In the genomic region with DNA sequence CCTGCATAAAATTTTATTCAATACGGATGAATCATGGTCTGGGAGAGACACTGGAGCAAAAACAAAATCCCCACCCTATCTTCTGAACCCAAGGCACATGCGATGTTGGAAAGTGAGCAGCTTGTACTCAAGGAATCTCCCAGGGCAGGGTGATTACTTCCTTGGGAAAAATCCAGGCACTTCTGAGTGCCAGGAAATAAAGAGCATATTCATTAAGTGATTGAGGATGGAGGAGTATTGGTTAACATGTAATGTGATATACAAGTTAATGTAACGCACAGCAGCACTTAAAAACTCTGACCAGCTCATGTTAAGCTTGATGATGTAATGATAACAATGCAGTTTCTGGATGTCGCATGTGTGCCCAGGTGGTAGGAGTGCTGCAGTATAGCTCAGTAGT, we compare ENCODE assay signal across 19 cellular contexts.
DNase-seq lines count a peak whose midpoint lies in the region; ATAC-seq and TF ChIP-seq lines count a peak whose summit lies in the region.
"Had no signal": no experiment of that assay in that cellular context is flagged by ENCODE, and none has a peak within 500 bp of the region (broad histone marks: within the 10 kb centered on the region; RNA-seq: fewer than 3 reads in every experiment).

No MANE protein-coding gene starts in this region.

- H3K9me2 ChIP-seq in GM23338 (ENCODE audit: insufficient read depth) = peaks cover 12% of the 10 kb centered on the region; the same call in 1 of the 2 replicates

- H3K36me3 ChIP-seq in HEK293 (ENCODE audit: control insufficient read depth in 2 of 2, insufficient read depth in 1 of 2, low read length in 2 of 2) (no peaks in the 10 kb centered on the region), GM23338 (ENCODE audit: insufficient read depth) (no peaks in the 10 kb centered on the region)
- H3K36me3 ChIP-seq: MG63, Peyer's patch had no signal

- no peaks in the 10 kb centered on the region for H3K36me3 Mint-ChIP-seq in GM23338 (ENCODE audit: low read depth)
- H3K36me3 Mint-ChIP-seq: CD8-positive, alpha-beta memory T cell had no signal

- no peak overlapping the region for H3K4me2 ChIP-seq in GM23338
- H3K4me2 ChIP-seq: KMS-11 had no signal

- H3K27ac Mint-ChIP-seq in GM23338 = no peak overlapping the region
- H3K27ac Mint-ChIP-seq: CD8-positive, alpha-beta memory T cell; T-helper 1 cell treated with Interleukin-12 subunit alpha and Interleukin-12 subunit beta and Interleukin-4 antibody, amounts not matched to agents 30 μg/mL and 1 μg/mL, for 36 hours had no signal

- no peaks in the 10 kb centered on the region for H3K27me3 ChIP-seq in GM23338 (ENCODE audit: insufficient read depth)
- H3K27me3 ChIP-seq: MG63, Peyer's patch had no signal

- ATAC-seq in GM23338 = no peak
- no peak for ATAC-seq in GM18907 (IDR thresholded peaks at IDR 0.05; ENCODE audit: unreplicated experiment)
- no peak for ATAC-seq in HG02973 (IDR thresholded peaks at IDR 0.05; ENCODE audit: unreplicated experiment)

- no peak overlapping the region for H2AFZ ChIP-seq in GM23338

- DNase-seq in DMS153 (lab: John Stamatoyannopoulos, UW) (peak; percentile 68), DMS153 treated with DMSO at 0.1 percent for 48 hours (lab: John Stamatoyannopoulos, UW; ENCODE audit: unreplicated experiment) (no peak), NCI-H446 (lab: John Stamatoyannopoulos, UW) (peak; percentile 56 to 85), fibroblast of gingiva (ENCODE audit: low read depth) (peak; percentile 19), GM23338 (ENCODE audit: low spot score) (no peak)
- DNase-seq: CD8-positive, alpha-beta memory T cell; DMS79 treated with DMSO at 0.1 percent for 48 hours; GOT3; MG63; NCI-H2081 treated with DMSO at 0.1 percent for 48 hours; NCI-H82; Peyer's patch; SHP77 had no signal

- H3K4me3 ChIP-seq in HEK293 (ENCODE audit: low read depth, low read length) = no peak overlapping the region
- H3K4me3 ChIP-seq in GM23338 = no peak overlapping the region
- H3K4me3 ChIP-seq: MG63, Peyer's patch had no signal

- H3K4me1 ChIP-seq in HEK293 (ENCODE audit: control insufficient read depth, insufficient read depth, low read length) = no peaks in the 10 kb centered on the region; the same call in 1 of the 2 replicates
- H3K4me1 ChIP-seq in GM23338 (ENCODE audit: insufficient read depth) = no peaks in the 10 kb centered on the region
- H3K4me1 ChIP-seq: Peyer's patch had no signal

- no peaks in the 10 kb centered on the region for H3K9me3 ChIP-seq in HEK293 (ENCODE audit: control insufficient read depth, insufficient read depth, low read depth, low read length)
- H3K9me3 ChIP-seq: MG63, Peyer's patch had no signal

- CTCF ChIA-PET in HEK293 (lab: Yijun Ruan, JAX) = interaction anchor here (0.6 to 1.3 kb wide), 2 partner anchors 11 to 109 kb away, joined by 3 to 4 read pairs; no protein-coding TSS in a partner anchor

- no peaks in the 10 kb centered on the region for H3F3A ChIP-seq in GM23338 (replicated peaks; ENCODE audit: low read depth)

- POLR2A ChIA-PET in HEK293 (lab: Yijun Ruan, JAX) = interaction anchor here (0.9 to 1.0 kb wide), 2 partner anchors 17 to 430 kb away, joined by 3 read pairs; no protein-coding TSS in a partner anchor

- H3K4me1 Mint-ChIP-seq in GM23338 = peaks cover 2% of the 10 kb centered on the region; the same call in 1 of the 3 replicates
- H3K4me1 Mint-ChIP-seq: CD8-positive, alpha-beta memory T cell had no signal

- H3K9me3 Mint-ChIP-seq in GM23338 = peaks cover 4% of the 10 kb centered on the region; the same call in 1 of the 3 replicates
- H3K9me3 Mint-ChIP-seq: T-helper 1 cell treated with Interleukin-12 subunit alpha and Interleukin-12 subunit beta and Interleukin-4 antibody, amounts not matched to agents 30 μg/mL and 1 μg/mL, for 36 hours had no signal

- TF ChIP-seq CTCF in HEK293 (tag by site-specific recombination; IDR thresholded peaks at IDR 0.05) (no peak), GM23338 (conservative IDR thresholded peaks at IDR 0.05; ENCODE audit: low read depth in 2 of 2) (no peak)

- no peaks in the 10 kb centered on the region for H4K20me1 ChIP-seq in GM23338 (replicated peaks; ENCODE audit: insufficient read depth)

- H3K27ac ChIP-seq in HEK293 (ENCODE audit: extremely low read depth, low read depth, low read length) = no peak overlapping the region
- H3K27ac ChIP-seq in GM23338 (ENCODE audit: low read depth) = no peak overlapping the region
- H3K27ac ChIP-seq: 22Rv1, KMS-11, Peyer's patch had no signal

- peaks cover 2% of the 10 kb centered on the region for H3K27me3 Mint-ChIP-seq in GM23338 (ENCODE audit: insufficient read depth, low read depth, poor library complexity)

- no peaks in the 10 kb centered on the region for H3K79me2 ChIP-seq in GM23338 (replicated peaks; ENCODE audit: insufficient read depth)

- no peak overlapping the region for H3K4me3 Mint-ChIP-seq in GM23338
- H3K4me3 Mint-ChIP-seq: CD8-positive, alpha-beta memory T cell; T-helper 1 cell treated with Interleukin-12 subunit alpha and Interleukin-12 subunit beta and Interleukin-4 antibody, amounts not matched to agents 30 μg/mL and 1 μg/mL, for 36 hours had no signal

TF ChIP-seq in HEK293, 187 proteins besides CTCF, POLR2A, EP300 and RAD21 (continues in another document):
- TF ChIP-seq ZBTB17 (tag by site-specific recombination; IDR thresholded peaks at IDR 0.05) (peak; percentile 19; the same call in 1 of the 2 replicates), FEZF1 (tag by site-specific recombination; IDR thresholded peaks at IDR 0.05) (peak; percentile 88), SP2 (tag by site-specific recombination; IDR thresholded peaks at IDR 0.05) (no peak), MYNN (tag by site-specific recombination; IDR thresholded peaks at IDR 0.05; ENCODE audit: borderline replicate concordance) (no peak), ZNF391 (tag by site-specific recombination; IDR thresholded peaks at IDR 0.05; ENCODE audit: borderline replicate concordance, low read depth) (0 out of 2 replicates have a peak, but pooled peaks have one; percentile 23), ZNF596 (tag by site-specific recombination; IDR thresholded peaks at IDR 0.05) (no peak), ZNF214 (tag by site-specific recombination; IDR thresholded peaks at IDR 0.05; ENCODE audit: borderline replicate concordance) (no peak), ZNF175 (tag by site-specific recombination; IDR thresholded peaks at IDR 0.05) (no peak), TRIM28 (IDR thresholded peaks at IDR 0.05; ENCODE audit: borderline replicate concordance, low read length) (peak; percentile 46; the same call in 1 of the 2 replicates), ZSCAN23 (tag by site-specific recombination; IDR thresholded peaks at IDR 0.05) (peak; percentile 23; the same call in 1 of the 2 replicates), ZNF76 (tag by site-specific recombination; IDR thresholded peaks at IDR 0.05; ENCODE audit: borderline replicate concordance, low read depth) (no peak), KLF10 (tag by site-specific recombination; IDR thresholded peaks at IDR 0.05) (no peak; the same call in 1 of the 2 replicates), KLF7 (tag by site-specific recombination; IDR thresholded peaks at IDR 0.05; ENCODE audit: borderline replicate concordance) (no peak), ZNF473 (tag by site-specific recombination; IDR thresholded peaks at IDR 0.05) (no peak), ZBTB8A (tag by site-specific recombination; IDR thresholded peaks at IDR 0.05) (no peak), ZNF184 (tag by site-specific recombination; IDR thresholded peaks at IDR 0.05) (0 out of 2 replicates have a peak, but pooled peaks have one; percentile 7), ZNF335 (tag by site-specific recombination; conservative IDR thresholded peaks at IDR 0.05) (peak; percentile 16), OSR2 (tag by site-specific recombination; IDR thresholded peaks at IDR 0.05) (peak; percentile 90), YY2 (tag by site-specific recombination; IDR thresholded peaks at IDR 0.05) (no peak), WT1 (tag by site-specific recombination; IDR thresholded peaks at IDR 0.05) (peak; percentile 71)

TF ChIP-seq in GM23338, 12 proteins besides CTCF, POLR2A, EP300 and RAD21 (continues in another document):
- TF ChIP-seq, protein P1, sequence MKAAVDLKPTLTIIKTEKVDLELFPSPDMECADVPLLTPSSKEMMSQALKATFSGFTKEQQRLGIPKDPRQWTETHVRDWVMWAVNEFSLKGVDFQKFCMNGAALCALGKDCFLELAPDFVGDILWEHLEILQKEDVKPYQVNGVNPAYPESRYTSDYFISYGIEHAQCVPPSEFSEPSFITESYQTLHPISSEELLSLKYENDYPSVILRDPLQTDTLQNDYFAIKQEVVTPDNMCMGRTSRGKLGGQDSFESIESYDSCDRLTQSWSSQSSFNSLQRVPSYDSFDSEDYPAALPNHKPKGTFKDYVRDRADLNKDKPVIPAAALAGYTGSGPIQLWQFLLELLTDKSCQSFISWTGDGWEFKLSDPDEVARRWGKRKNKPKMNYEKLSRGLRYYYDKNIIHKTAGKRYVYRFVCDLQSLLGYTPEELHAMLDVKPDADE (IDR thresholded peaks at IDR 0.05) = no peak
- TF ChIP-seq, protein P2, sequence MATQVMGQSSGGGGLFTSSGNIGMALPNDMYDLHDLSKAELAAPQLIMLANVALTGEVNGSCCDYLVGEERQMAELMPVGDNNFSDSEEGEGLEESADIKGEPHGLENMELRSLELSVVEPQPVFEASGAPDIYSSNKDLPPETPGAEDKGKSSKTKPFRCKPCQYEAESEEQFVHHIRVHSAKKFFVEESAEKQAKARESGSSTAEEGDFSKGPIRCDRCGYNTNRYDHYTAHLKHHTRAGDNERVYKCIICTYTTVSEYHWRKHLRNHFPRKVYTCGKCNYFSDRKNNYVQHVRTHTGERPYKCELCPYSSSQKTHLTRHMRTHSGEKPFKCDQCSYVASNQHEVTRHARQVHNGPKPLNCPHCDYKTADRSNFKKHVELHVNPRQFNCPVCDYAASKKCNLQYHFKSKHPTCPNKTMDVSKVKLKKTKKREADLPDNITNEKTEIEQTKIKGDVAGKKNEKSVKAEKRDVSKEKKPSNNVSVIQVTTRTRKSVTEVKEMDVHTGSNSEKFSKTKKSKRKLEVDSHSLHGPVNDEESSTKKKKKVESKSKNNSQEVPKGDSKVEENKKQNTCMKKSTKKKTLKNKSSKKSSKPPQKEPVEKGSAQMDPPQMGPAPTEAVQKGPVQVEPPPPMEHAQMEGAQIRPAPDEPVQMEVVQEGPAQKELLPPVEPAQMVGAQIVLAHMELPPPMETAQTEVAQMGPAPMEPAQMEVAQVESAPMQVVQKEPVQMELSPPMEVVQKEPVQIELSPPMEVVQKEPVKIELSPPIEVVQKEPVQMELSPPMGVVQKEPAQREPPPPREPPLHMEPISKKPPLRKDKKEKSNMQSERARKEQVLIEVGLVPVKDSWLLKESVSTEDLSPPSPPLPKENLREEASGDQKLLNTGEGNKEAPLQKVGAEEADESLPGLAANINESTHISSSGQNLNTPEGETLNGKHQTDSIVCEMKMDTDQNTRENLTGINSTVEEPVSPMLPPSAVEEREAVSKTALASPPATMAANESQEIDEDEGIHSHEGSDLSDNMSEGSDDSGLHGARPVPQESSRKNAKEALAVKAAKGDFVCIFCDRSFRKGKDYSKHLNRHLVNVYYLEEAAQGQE (IDR thresholded peaks at IDR 0.05; ENCODE audit: unreplicated experiment) = no peak
- TF ChIP-seq EZH2 (IDR thresholded peaks at IDR 0.05; ENCODE audit: low read depth, unreplicated experiment) (no peak), STAT1 (IDR thresholded peaks at IDR 0.05; ENCODE audit: unreplicated experiment) (no peak), POLR2AphosphoS5 (IDR thresholded peaks at IDR 0.05; ENCODE audit: low read depth) (no peak), CREB1 (CRISPR knock-in tag; IDR thresholded peaks at IDR 0.05; ENCODE audit: low read depth) (no peak)

Comparison
In these comparisons a context has a peak if more than half of its experiments do, and no peak if none do; other contexts are left out.
1. DNase-seq: peak in DMS153 (single experiment), NCI-H446 (2 of 2) and fibroblast of gingiva (single experiment); none in DMS153 treated with DMSO at 0.1 percent for 48 hours (single experiment) and GM23338 (single experiment).